12 cellular contexts compared by ENCODE assay signal in the genomic region with DNA sequence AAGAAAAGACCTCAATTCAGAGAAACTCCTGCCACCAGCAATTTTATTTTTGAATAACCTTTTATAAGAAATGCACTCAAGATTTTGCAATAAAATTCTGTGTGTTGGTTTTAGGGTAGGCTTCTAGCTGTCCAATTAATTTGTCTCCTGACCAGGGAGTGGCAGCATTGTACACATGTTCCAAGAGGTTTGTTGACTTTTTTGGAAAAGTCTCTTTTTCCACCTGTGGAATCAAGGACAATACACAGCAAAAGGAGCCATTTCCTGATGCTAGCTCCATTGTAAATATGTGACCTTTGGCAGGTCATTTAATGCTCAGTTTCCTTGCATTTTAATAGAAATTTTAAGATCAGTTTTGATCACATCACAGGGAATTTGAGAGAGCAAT. TPM values are rescaled to one million over a fixed set of nuclear protein-coding genes. Genes with fewer than 3 reads are reported as not detected.
DNase-seq lines count a peak whose midpoint lies in the region; TF ChIP-seq lines count a peak whose summit lies in the region.
"Had no signal": no experiment of that assay in that cellular context is flagged by ENCODE, and none has a peak within 500 bp of the region (broad histone marks: within the 10 kb centered on the region; RNA-seq: fewer than 3 reads in every experiment).

No MANE protein-coding gene starts in this region.

- H3K4me3 ChIP-seq in transverse colon, result peak overlapping the region in 3 of 4 donors; percentile 25 to 42 (median 30)
- H3K4me3 ChIP-seq: HAP-1 had no signal

- H3K9me3 ChIP-seq in transverse colon, result no peaks in the 10 kb centered on the region
- H3K9me3 ChIP-seq: HAP-1 had no signal

- no peak for DNase-seq in activated naive CD4-positive, alpha-beta T cell treated with anti-CD3 and anti-CD28 coated beads, Interleukin-2, amount 10 ng/mL, durations not matched to agents 7 days and 5 days
- no peak for DNase-seq in activated naive CD4-positive, alpha-beta T cell treated with Interleukin-2 at 50 U/mL for 16 hours
- no peak for DNase-seq in activated CD4-positive, alpha-beta memory T cell treated with anti-CD3 and anti-CD28 coated beads, Interleukin-2, amount 10 ng/mL, durations not matched to agents 7 days and 5 days
- DNase-seq in immature natural killer cell, result no peak
- DNase-seq in transverse colon, result no peak
- no peak for DNase-seq in nephron progenitor cell
- no peak for DNase-seq in activated effector memory CD4-positive, alpha-beta T cell treated with anti-CD3 and anti-CD28 coated beads, Interleukin-2, amount 50 U/mL, for 16 hours
- no peak for DNase-seq in GM20000 (ENCODE audit: low spot score)
- DNase-seq: NCI-H524 treated with DMSO at 0.1 percent for 48 hours had no signal

- TF ChIP-seq EP300 in transverse colon (IDR thresholded peaks at IDR 0.05; ENCODE audit: low read depth), result no peak

- TF ChIP-seq POLR2A in transverse colon (IDR thresholded peaks at IDR 0.05), result no peak

- H3K27me3 ChIP-seq in transverse colon, result no peaks in the 10 kb centered on the region

- POLR2A ChIA-PET in activated CD4-positive, alpha-beta memory T cell treated with anti-CD3 and anti-CD28 coated beads, Interleukin-2, amount 10 ng/mL, durations not matched to agents 7 days and 5 days (lab: Charles Lee), result interaction anchor here (0.8 to 5.8 kb wide), 27 partner anchors 8 to 334 kb away, joined by 3 to 42 read pairs (median 6); a partner anchor contains a TSS

- TF ChIP-seq CTCF in transverse colon (IDR thresholded peaks at IDR 0.05), result no peak
- no peak for TF ChIP-seq CTCF in nephron progenitor cell (IDR thresholded peaks at IDR 0.05)
- TF ChIP-seq CTCF in GM20000 (IDR thresholded peaks at IDR 0.05; ENCODE audit: extremely low read depth, missing control alignments), result no peak

- H3K4me3 Mint-ChIP-seq in activated naive CD4-positive, alpha-beta T cell treated with anti-CD3 and anti-CD28 coated beads, Interleukin-2, amount 10 ng/mL, durations not matched to agents 7 days and 5 days, result peak overlapping the region; percentile 88
- H3K4me3 Mint-ChIP-seq in activated CD4-positive, alpha-beta memory T cell treated with anti-CD3 and anti-CD28 coated beads, Interleukin-2, amount 10 ng/mL, durations not matched to agents 7 days and 5 days, result peak overlapping the region; percentile 99
- H3K4me3 Mint-ChIP-seq in immature natural killer cell (peak overlapping the region; percentile 93 to 99 (median 97)), nephron progenitor cell (no peak overlapping the region)
- H3K4me3 Mint-ChIP-seq: B cell had no signal

- H3K27me3 Mint-ChIP-seq in activated naive CD4-positive, alpha-beta T cell treated with anti-CD3 and anti-CD28 coated beads, Interleukin-2, amount 10 ng/mL, durations not matched to agents 7 days and 5 days, result no peaks in the 10 kb centered on the region
- H3K27me3 Mint-ChIP-seq in activated CD4-positive, alpha-beta memory T cell treated with anti-CD3 and anti-CD28 coated beads, Interleukin-2, amount 10 ng/mL, durations not matched to agents 7 days and 5 days, result no peaks in the 10 kb centered on the region
- peaks cover 0 to 3% (median 0%) of the 10 kb centered on the region in 3 donors for H3K27me3 Mint-ChIP-seq in immature natural killer cell (ENCODE audit: low read depth in 3 of 3)
- peaks cover 15% of the 10 kb centered on the region for H3K27me3 Mint-ChIP-seq in nephron progenitor cell (ENCODE audit: low read depth, poor library complexity)

- H3K4me1 Mint-ChIP-seq in activated naive CD4-positive, alpha-beta T cell treated with anti-CD3 and anti-CD28 coated beads, Interleukin-2, amount 10 ng/mL, durations not matched to agents 7 days and 5 days, result peaks cover 72% of the 10 kb centered on the region
- peaks cover 80% of the 10 kb centered on the region for H3K4me1 Mint-ChIP-seq in activated CD4-positive, alpha-beta memory T cell treated with anti-CD3 and anti-CD28 coated beads, Interleukin-2, amount 10 ng/mL, durations not matched to agents 7 days and 5 days
- H3K4me1 Mint-ChIP-seq in immature natural killer cell, result peaks cover 64 to 73% of the 10 kb centered on the region in 2 donors
- H3K4me1 Mint-ChIP-seq in nephron progenitor cell, result peaks cover 41% of the 10 kb centered on the region

- intact Hi-C loops in transverse colon (cut with DNase I; ENCODE audit: low total_unique reads), result no loop called here

- in situ Hi-C loops in transverse colon (cut with MboI; ENCODE audit: low pct_ligation_motif_present in 1 of 4, low pct_unique_long_range_greater_than_20kb in 1 of 4, low sequenced_read_pairs in 3 of 4), result loop anchor here in 1 of 4 donors (25.0 kb wide), 1 partner anchor 277 kb away; a partner anchor contains a TSS

- CTCF ChIA-PET in activated naive CD4-positive, alpha-beta T cell treated with anti-CD3 and anti-CD28 coated beads, Interleukin-2, amount 10 ng/mL, durations not matched to agents 7 days and 5 days (lab: Charles Lee), result interaction anchor here (0.6 to 3.0 kb wide), 9 partner anchors 15 to 290 kb away, joined by 3 to 16 read pairs (median 3); a partner anchor contains a TSS
- CTCF ChIA-PET in activated CD4-positive, alpha-beta memory T cell treated with anti-CD3 and anti-CD28 coated beads, Interleukin-2, amount 10 ng/mL, durations not matched to agents 7 days and 5 days (lab: Charles Lee), result interaction anchor here (0.9 to 3.3 kb wide), 6 partner anchors 17 to 290 kb away, joined by 3 to 29 read pairs (median 8); a partner anchor contains a TSS

- peak overlapping the region; percentile 37 to 76 (median 68) for H3K27ac ChIP-seq in transverse colon

- no peaks in the 10 kb centered on the region for H3K36me3 ChIP-seq in transverse colon
- H3K36me3 ChIP-seq: HAP-1 had no signal

- peaks cover 66% of the 10 kb centered on the region for H3K36me3 Mint-ChIP-seq in activated naive CD4-positive, alpha-beta T cell treated with anti-CD3 and anti-CD28 coated beads, Interleukin-2, amount 10 ng/mL, durations not matched to agents 7 days and 5 days
- peaks cover 66% of the 10 kb centered on the region for H3K36me3 Mint-ChIP-seq in activated CD4-positive, alpha-beta memory T cell treated with anti-CD3 and anti-CD28 coated beads, Interleukin-2, amount 10 ng/mL, durations not matched to agents 7 days and 5 days (ENCODE audit: low read depth)
- H3K36me3 Mint-ChIP-seq in immature natural killer cell (peaks cover 47 to 59% (median 52%) of the 10 kb centered on the region in 3 donors), nephron progenitor cell (ENCODE audit: low read depth) (no peaks in the 10 kb centered on the region)

- H3K4me1 ChIP-seq in transverse colon, result peaks cover 0 to 19% (median 0%) of the 10 kb centered on the region in 4 donors

- peak overlapping the region; percentile 91 for H3K27ac Mint-ChIP-seq in activated naive CD4-positive, alpha-beta T cell treated with anti-CD3 and anti-CD28 coated beads, Interleukin-2, amount 10 ng/mL, durations not matched to agents 7 days and 5 days
- H3K27ac Mint-ChIP-seq in activated CD4-positive, alpha-beta memory T cell treated with anti-CD3 and anti-CD28 coated beads, Interleukin-2, amount 10 ng/mL, durations not matched to agents 7 days and 5 days, result peak overlapping the region; percentile 94
- H3K27ac Mint-ChIP-seq in immature natural killer cell (peak overlapping the region; percentile 88 to 97 (median 95)), nephron progenitor cell (no peak overlapping the region)
- H3K27ac Mint-ChIP-seq: B cell, progenitor cell of endocrine pancreas had no signal

- no peaks in the 10 kb centered on the region for H3K9me3 Mint-ChIP-seq in activated naive CD4-positive, alpha-beta T cell treated with anti-CD3 and anti-CD28 coated beads, Interleukin-2, amount 10 ng/mL, durations not matched to agents 7 days and 5 days
- H3K9me3 Mint-ChIP-seq in activated CD4-positive, alpha-beta memory T cell treated with anti-CD3 and anti-CD28 coated beads, Interleukin-2, amount 10 ng/mL, durations not matched to agents 7 days and 5 days, result no peaks in the 10 kb centered on the region
- H3K9me3 Mint-ChIP-seq in immature natural killer cell (no peaks in the 10 kb centered on the region), nephron progenitor cell (peaks cover 23% of the 10 kb centered on the region)

RNA-seq across cellular contexts. Expression of a gene that starts 1.8 kb away (rescaled TPM):
- total RNA-seq in activated CD4-positive, alpha-beta memory T cell treated with anti-CD3 and anti-CD28 coated beads, Interleukin-2, amount 10 ng/mL, durations not matched to agents 7 days and 5 days, result 10 to 100 TPM; 83.9 to 84.3 TPM
- 100 to 1,000 TPM; 123 to 291 (median 123) TPM for polyA plus RNA-seq in immature natural killer cell
- total RNA-seq in transverse colon, result 10 to 100 TPM in 2 of 4 donors, 1 to 10 TPM in 2; 2.6 to 15.7 (median 11.2) TPM
- total RNA-seq: progenitor cell of endocrine pancreas had no signal

RNA-seq across cellular contexts. Expression of a gene that starts 22.6 kb away (rescaled TPM):
- total RNA-seq in activated CD4-positive, alpha-beta memory T cell treated with anti-CD3 and anti-CD28 coated beads, Interleukin-2, amount 10 ng/mL, durations not matched to agents 7 days and 5 days, result 10 to 100 TPM; 18.8 to 21.0 TPM
- 10 to 100 TPM; 19.1 to 71.4 (median 25.7) TPM for polyA plus RNA-seq in immature natural killer cell
- 1 to 10 TPM in 3 of 4 donors, under 1 TPM in 1; 0.40 to 3.0 (median 1.8) TPM for total RNA-seq in transverse colon
- total RNA-seq: progenitor cell of endocrine pancreas had no signal

RNA-seq across cellular contexts. Expression of a gene that starts 53.5 kb away (rescaled TPM):
- total RNA-seq in activated CD4-positive, alpha-beta memory T cell treated with anti-CD3 and anti-CD28 coated beads, Interleukin-2, amount 10 ng/mL, durations not matched to agents 7 days and 5 days, result 100 to 1,000 TPM; 113 to 120 TPM
- 10 to 100 TPM; 63.1 to 93.5 (median 79.4) TPM for polyA plus RNA-seq in immature natural killer cell
- total RNA-seq in transverse colon, result 10 to 100 TPM in 1 of 4 donors, 1 to 10 TPM in 1, not detected in 2; 4.5 to 16.2 TPM
- total RNA-seq: progenitor cell of endocrine pancreas had no signal

Comparison
In these comparisons a context has a peak if more than half of its experiments do, and no peak if none do; other contexts are left out.
1. RNA of a gene that starts 1.8 kb away (total RNA-seq): 83.9 to 84.3 TPM in activated CD4-positive, alpha-beta memory T cell treated with anti-CD3 and anti-CD28 coated beads, Interleukin-2, amount 10 ng/mL, durations not matched to agents 7 days and 5 days; 2.6 to 15.7 TPM in transverse colon; every median in the first group is over 4 times any median in the second.
2. RNA of a gene that starts 22.6 kb away (total RNA-seq): 18.8 to 21.0 TPM in activated CD4-positive, alpha-beta memory T cell treated with anti-CD3 and anti-CD28 coated beads, Interleukin-2, amount 10 ng/mL, durations not matched to agents 7 days and 5 days; 0.40 to 3.0 TPM in transverse colon; every median in the first group is over 4 times any median in the second.
3. RNA of a gene that starts 53.5 kb away (total RNA-seq): 113 to 120 TPM in activated CD4-positive, alpha-beta memory T cell treated with anti-CD3 and anti-CD28 coated beads, Interleukin-2, amount 10 ng/mL, durations not matched to agents 7 days and 5 days; 4.5 to 16.2 TPM in transverse colon; every median in the first group is over 4 times any median in the second.